ENCODE assay signal across 8 cellular contexts in the genomic region with DNA sequence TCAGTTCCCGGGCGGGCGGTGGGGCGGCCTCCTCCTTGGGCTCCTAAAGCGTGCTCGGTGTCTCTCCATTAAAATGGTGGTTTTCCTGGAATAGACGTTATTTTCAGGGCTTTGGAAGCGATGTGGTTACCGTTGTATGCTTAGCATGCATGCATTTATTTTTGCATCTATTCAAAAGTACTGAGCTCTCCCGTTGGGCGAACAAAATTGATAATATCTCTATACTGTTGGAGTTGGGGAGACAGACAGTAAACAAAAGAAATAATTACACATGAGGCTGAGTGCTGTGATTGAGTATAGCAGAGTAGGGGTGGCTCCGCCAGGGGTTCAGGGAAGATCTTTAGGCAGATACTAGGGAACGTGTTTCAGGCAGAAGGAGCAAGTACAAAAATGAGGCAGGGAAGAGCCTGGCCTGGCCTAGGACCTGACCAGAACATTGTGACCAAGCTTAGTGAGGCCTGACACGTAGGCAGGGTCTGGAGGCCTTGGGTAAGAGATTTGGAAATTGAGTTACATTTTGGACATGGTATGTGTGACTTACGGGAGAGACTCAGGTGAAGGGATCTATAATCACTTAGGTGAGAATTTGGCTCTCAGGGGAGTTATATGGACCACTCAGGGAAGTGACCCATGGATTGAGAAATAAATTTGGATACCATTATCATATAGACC. TPM values are rescaled to one million over a fixed set of nuclear protein-coding genes. Genes with fewer than 3 reads are reported as not detected.
DNase-seq lines count a peak whose midpoint lies in the region; ATAC-seq, FAIRE-seq and TF ChIP-seq lines count a peak whose summit lies in the region.

No MANE protein-coding gene starts in this region.

- TF ChIP-seq RAD21 in HCT116 (IDR thresholded peaks at IDR 0.05; ENCODE audit: low read depth) (no peak), HepG2 (CRISPR knock-in tag; IDR thresholded peaks at IDR 0.05) (no peak)

- H3K4me1 ChIP-seq in BLaER1 treated with 17β-estradiol and CSF1 and Interleukin-3, amounts not matched to agents 10 nM and 100 nM, result peaks cover 33 to 46% (median 40%) of the 10 kb centered on the region in 10 experiments
- H3K4me1 ChIP-seq in HCT116 (ENCODE audit: control insufficient read depth in 1 of 2, insufficient read depth in 2 of 2, low read length in 2 of 2) (peaks cover 4 to 45% of the 10 kb centered on the region in 2 experiments; a peak in 3 of 4 replicates), HepG2 (ENCODE audit: insufficient read depth, low read length) (peaks cover 32% of the 10 kb centered on the region)

- H3K36me3 ChIP-seq in BLaER1 treated with 17β-estradiol and CSF1 and Interleukin-3, amounts not matched to agents 10 nM and 100 nM, result peaks cover 0 to 35% (median 24%) of the 10 kb centered on the region in 11 experiments; a peak in 17 of 22 replicates
- H3K36me3 ChIP-seq in HCT116 (ENCODE audit: control insufficient read depth in 1 of 2, insufficient read depth in 2 of 2, low read length in 2 of 2), result no peaks in the 10 kb centered on the region
- H3K36me3 ChIP-seq in HepG2 (replicated peaks in 1 of 2; ENCODE audit: control insufficient read depth in 1 of 2, insufficient read depth in 2 of 2, low read length in 2 of 2), result peaks cover 0 to 4% of the 10 kb centered on the region in 2 experiments; a peak in 1 of 5 replicates

- TF ChIP-seq POLR2A in HCT116 (IDR thresholded peaks at IDR 0.05; ENCODE audit: borderline replicate concordance, extremely low read depth, insufficient read depth, insufficient read length), result peak; percentile 67
- peak; percentile 25 to 73 for TF ChIP-seq POLR2A in HepG2 (IDR thresholded peaks at IDR 0.05; ENCODE audit: insufficient read depth in 1 of 2, low read depth in 2 of 2, low read length in 2 of 2)

- H3K9ac ChIP-seq in BLaER1 treated with 17β-estradiol and CSF1 and Interleukin-3, amounts not matched to agents 10 nM and 100 nM, result peak overlapping the region in 10 of 11 experiments; percentile 81 to 89 (median 86); a peak in 20 of 22 replicates
- H3K9ac ChIP-seq in HCT116 (ENCODE audit: low read length) (peak overlapping the region; percentile 97), HepG2 (ENCODE audit: insufficient read depth, low read depth, low read length) (peak overlapping the region; percentile 91)

- CTCF ChIA-PET in HCT116 (lab: Charles Lee), result interaction anchor here (1.0 to 1.5 kb wide), 2 partner anchors 173 to 344 kb away, joined by 5 read pairs; no protein-coding TSS in a partner anchor
- CTCF ChIA-PET in activated CD8-positive, alpha-beta T cell treated with anti-CD3 and anti-CD28 coated beads for 36 hours (lab: Charles Lee), result interaction anchor here (1.0 to 4.9 kb wide), 7 partner anchors 8 to 344 kb away, joined by 3 to 17 read pairs (median 5); partner anchors contain the start of gene ITPRIPL1
- CTCF ChIA-PET in HepG2 (lab: Yijun Ruan, JAX; ENCODE audit: low intra/inter-chr PET ratio, low total read pairs), result no interaction called here

- peak overlapping the region; percentile 89 to 98 (median 95) for H3K4me2 ChIP-seq in BLaER1 treated with 17β-estradiol and CSF1 and Interleukin-3, amounts not matched to agents 10 nM and 100 nM
- H3K4me2 ChIP-seq in HCT116 (ENCODE audit: low read length) (peak overlapping the region; percentile 99), HepG2 (ENCODE audit: low read depth, low read length) (peak overlapping the region; percentile 98)

- peaks cover 41% of the 10 kb centered on the region for H3K4me1 Mint-ChIP-seq in activated CD8-positive, alpha-beta T cell treated with anti-CD3 and anti-CD28 coated beads for 36 hours (ENCODE audit: low read depth)

- RAD21 ChIA-PET in HCT116 (lab: Charles Lee; ENCODE audit: low non-redundant PET in 1 of 2, low total read pairs in 2 of 2, uncharacterized antibody in 2 of 2, unreplicated experiment in 2 of 2), result no interaction called here

- TF ChIP-seq CTCF in HCT116 (IDR thresholded peaks at IDR 0.05 in 2 of 3, conservative IDR thresholded peaks at IDR 0.05 in 1 of 3; ENCODE audit: borderline replicate concordance in 1 of 3, insufficient read depth in 1 of 3, low read depth in 2 of 3, low read length in 2 of 3) (no peak), HepG2 (CRISPR knock-in tag; IDR thresholded peaks at IDR 0.05) (no peak)
- no peak for TF ChIP-seq CTCF in activated CD8-positive, alpha-beta T cell treated with anti-CD3 and anti-CD28 coated beads for 36 hours (IDR thresholded peaks at IDR 0.05)

- no peak for TF ChIP-seq EP300 in HepG2 (IDR thresholded peaks at IDR 0.05; ENCODE audit: low read depth in 2 of 2, low read length in 2 of 2)
- no peak for TF ChIP-seq EP300 in HepG2 (CRISPR knock-in tag; IDR thresholded peaks at IDR 0.05; ENCODE audit: borderline replicate concordance)

- 4% methylated on average over 15 of the region's 15 CpGs for WGBS in HepG2 (ENCODE audit: low lambda C conversion rate)

- in situ Hi-C loops in HepG2 (cut with HindIII; ENCODE audit: extremely low pct_ligation_motif_present, low pct_unique_long_range_greater_than_20kb), result no loop called here

- H3K79me2 ChIP-seq in HCT116 (ENCODE audit: insufficient read depth, low read length) (peaks cover 61% of the 10 kb centered on the region), HepG2 (ENCODE audit: insufficient read depth, low read length) (peaks cover 40% of the 10 kb centered on the region)

- DNase-seq in HCT116 (ENCODE audit: low read depth, low spot score) (no peak), HepG2 (ENCODE audit: low spot score) (no peak), EL (no peak), foreskin melanocyte (no peak), NCI-H1694 (lab: John Stamatoyannopoulos, UW) (no peak)
- no peak for DNase-seq in activated CD8-positive, alpha-beta T cell treated with anti-CD3 and anti-CD28 coated beads for 36 hours

- ATAC-seq in HCT116 (no peak), HepG2 (peak; percentile 28), HG03439 (IDR thresholded peaks at IDR 0.05; ENCODE audit: unreplicated experiment) (no peak)
- no peak for ATAC-seq in activated CD8-positive, alpha-beta T cell treated with anti-CD3 and anti-CD28 coated beads for 36 hours

- H2AFZ ChIP-seq in HCT116 (ENCODE audit: low read depth, low read length, poor library complexity, severe bottlenecking) (no peak overlapping the region), HepG2 (ENCODE audit: low read length) (peak overlapping the region; percentile 42)

- H3K4me3 Mint-ChIP-seq in activated CD8-positive, alpha-beta T cell treated with anti-CD3 and anti-CD28 coated beads for 36 hours, result peak overlapping the region; percentile 97

- H3K27me3 Mint-ChIP-seq in activated CD8-positive, alpha-beta T cell treated with anti-CD3 and anti-CD28 coated beads for 36 hours, result no peaks in the 10 kb centered on the region

- peak overlapping the region in 10 of 11 experiments; percentile 56 to 92 (median 88); a peak in 20 of 22 replicates for H3K27ac ChIP-seq in BLaER1 treated with 17β-estradiol and CSF1 and Interleukin-3, amounts not matched to agents 10 nM and 100 nM
- peak overlapping the region; percentile 69 for H3K27ac ChIP-seq in HCT116 (ENCODE audit: low read depth, low read length)
- H3K27ac ChIP-seq in HepG2 (ENCODE audit: extremely low read length, insufficient read depth, low read length), result peak overlapping the region; percentile 84

- no peaks in the 10 kb centered on the region for H3K9me3 ChIP-seq in BLaER1 treated with 17β-estradiol and CSF1 and Interleukin-3, amounts not matched to agents 10 nM and 100 nM (replicated peaks in 1 of 11)
- H3K9me3 ChIP-seq in HCT116 (ENCODE audit: control insufficient read depth in 1 of 2, insufficient read depth in 1 of 2, low read depth in 1 of 2, low read length in 2 of 2) (no peaks in the 10 kb centered on the region), HepG2 (ENCODE audit: low read length) (no peaks in the 10 kb centered on the region)

- BruUV-seq in HCT116 (replicated peaks; lab: Mats Ljungman, UMichigan), result TSS peak; percentile 74
- BruUV-seq in HepG2 (replicated peaks; lab: Mats Ljungman, UMichigan), result TSS peak; percentile 80

- no peaks in the 10 kb centered on the region for H3K9me3 Mint-ChIP-seq in activated CD8-positive, alpha-beta T cell treated with anti-CD3 and anti-CD28 coated beads for 36 hours

- peak overlapping the region; percentile 85 for H3K27ac Mint-ChIP-seq in activated CD8-positive, alpha-beta T cell treated with anti-CD3 and anti-CD28 coated beads for 36 hours

- H3K9me2 ChIP-seq in HCT116 (ENCODE audit: insufficient read depth), result no peaks in the 10 kb centered on the region

- peaks cover 33% of the 10 kb centered on the region for H3K36me3 Mint-ChIP-seq in activated CD8-positive, alpha-beta T cell treated with anti-CD3 and anti-CD28 coated beads for 36 hours (ENCODE audit: low read depth)

- FAIRE-seq in HepG2 (lab: Jason Lieb, UNC), result no peak

- POLR2A ChIA-PET in HCT116 (lab: Charles Lee) (interaction anchor here (1.0 to 1.8 kb wide), 3 partner anchors 10 to 15 kb away, joined by 3 to 13 read pairs (median 8); partner anchors contain the start of gene ITPRIPL1), HepG2 (lab: Yijun Ruan, JAX) (interaction anchor here (0.6 to 3.8 kb wide), 11 partner anchors 11 to 127 kb away, joined by 3 to 43 read pairs (median 12); partner anchors contain the start of genes CIAO1, ITPRIPL1, SNRNP200 and STARD7)
- POLR2A ChIA-PET in activated CD8-positive, alpha-beta T cell treated with anti-CD3 and anti-CD28 coated beads for 36 hours (lab: Charles Lee), result interaction anchor here (0.6 to 6.4 kb wide), 12 partner anchors 9 to 196 kb away, joined by 3 to 112 read pairs (median 4); partner anchors contain the start of genes ITPRIPL1 and SNRNP200

- no peaks in the 10 kb centered on the region for H3K27me3 ChIP-seq in BLaER1 treated with 17β-estradiol and CSF1 and Interleukin-3, amounts not matched to agents 10 nM and 100 nM
- no peaks in the 10 kb centered on the region for H3K27me3 ChIP-seq in HCT116 (ENCODE audit: insufficient read depth, low read length)
- no peaks in the 10 kb centered on the region; a peak in 1 of 5 replicates for H3K27me3 ChIP-seq in HepG2 (ENCODE audit: control insufficient read depth in 1 of 2, insufficient read depth in 2 of 2, low read length in 2 of 2)

- H4K20me1 ChIP-seq in BLaER1 treated with 17β-estradiol and CSF1 and Interleukin-3, amounts not matched to agents 10 nM and 100 nM, result peaks cover 0 to 32% (median 16%) of the 10 kb centered on the region in 11 experiments; a peak in 13 of 22 replicates
- H4K20me1 ChIP-seq in HCT116 (ENCODE audit: insufficient read depth), result no peaks in the 10 kb centered on the region
- H4K20me1 ChIP-seq in HepG2 (ENCODE audit: insufficient read depth, low read length), result no peaks in the 10 kb centered on the region

- peak overlapping the region; percentile 60 to 77 (median 66) for H3K4me3 ChIP-seq in BLaER1 treated with 17β-estradiol and CSF1 and Interleukin-3, amounts not matched to agents 10 nM and 100 nM
- H3K4me3 ChIP-seq in HCT116 (replicated peaks in 1 of 2; ENCODE audit: low read depth in 1 of 2, low read length in 2 of 2) (peak overlapping the region; percentile 90 to 96), HepG2 (replicated peaks in 1 of 3; ENCODE audit: insufficient read depth in 1 of 3, low read depth in 2 of 3, low read length in 3 of 3) (peak overlapping the region; percentile 74 to 85 (median 81))

- intact Hi-C loops in HCT116 (cut with micrococcal nuclease), result loop anchor here (5.0 kb wide), 1 partner anchor 171 kb away; the partner anchor contains the start of gene NEURL3
- intact Hi-C loops in activated CD8-positive, alpha-beta T cell treated with anti-CD3 and anti-CD28 coated beads for 36 hours (cut with micrococcal nuclease), result no loop called here
- intact Hi-C loops in HepG2 (cut with micrococcal nuclease; ENCODE audit: unreplicated experiment), result loop anchor here (2.0 kb wide), 1 partner anchor 31 kb away; the partner anchor contains the start of gene SNRNP200

RNA-seq across cellular contexts. Expression of gene NCAPH, which starts 0.7 kb away (rescaled TPM):
- 64.1 TPM for total RNA-seq in HCT116 (2021; ENCODE audit: unreplicated experiment)
- polyA plus RNA-seq in HCT116 (2012), result 40.9 and 53.9 TPM in 2 replicates
- 10 to 100 TPM; 70.9 TPM for total RNA-seq in activated CD8-positive, alpha-beta T cell treated with anti-CD3 and anti-CD28 coated beads for 36 hours
- total RNA-seq in HepG2 (2016; rRNA removed; fragmentation: Illumina TruSeq; extraction: Trizol), result 48.8 and 66.9 TPM in 2 replicates
- 17.2 and 17.9 TPM in 2 replicates for total RNA-seq in HepG2 (2016; cell fraction: cytosol; rRNA removed; fragmentation: Illumina TruSeq; extraction: Trizol; ENCODE audit: low read depth)
- 51.2 and 65.6 TPM in 2 replicates for total RNA-seq in HepG2 (2016; cell fraction: insoluble cytoplasmic fraction; rRNA removed; fragmentation: Illumina TruSeq; extraction: Trizol)
- 23.8 and 28.9 TPM in 2 replicates for total RNA-seq in HepG2 (2016; cell fraction: membrane; rRNA removed; fragmentation: Illumina TruSeq; extraction: Trizol)
- 27.0 and 29.9 TPM in 2 replicates for total RNA-seq in HepG2 (2016; cell fraction: nucleus; rRNA removed; fragmentation: Illumina TruSeq; extraction: Trizol)
- polyA plus RNA-seq in HepG2 (2011; rRNA removed), result 13.5 and 22.8 TPM in 2 replicates
- 15.0 and 23.3 TPM in 2 replicates for polyA plus RNA-seq in HepG2 (2011; cell fraction: cytosol; rRNA removed)
- 9.2 and 13.0 TPM in 2 replicates for polyA plus RNA-seq in HepG2 (2011; cell fraction: nucleus; rRNA removed)
- 7.8 and 19.4 TPM in 2 replicates for polyA plus RNA-seq in HepG2 (2012)
- polyA plus RNA-seq in HepG2 (2016; cell fraction: cytosol; fragmentation: Illumina TruSeq; extraction: Trizol; ENCODE audit: low read depth), result 3.3 and 5.6 TPM in 2 replicates
- polyA plus RNA-seq in HepG2 (2016; cell fraction: insoluble cytoplasmic fraction; fragmentation: Illumina TruSeq; extraction: Trizol; ENCODE audit: low read depth), result 62.0 and 66.5 TPM in 2 replicates
- polyA plus RNA-seq in HepG2 (2016; cell fraction: membrane; fragmentation: Illumina TruSeq; extraction: Trizol; ENCODE audit: low read depth), result 9.1 and 10.8 TPM in 2 replicates
- 35.6 and 38.5 TPM in 2 replicates for polyA plus RNA-seq in HepG2 (2016; cell fraction: nucleus; fragmentation: Illumina TruSeq; extraction: Trizol; ENCODE audit: insufficient read depth, low read depth)
- polyA minus RNA-seq in HepG2 (2011; rRNA and poly(A)+ RNA removed; ENCODE audit: low replicate concordance), result 29.4 and 107 TPM in 2 replicates
- 12.9 and 17.8 TPM in 2 replicates for polyA minus RNA-seq in HepG2 (2011; cell fraction: cytosol; rRNA and poly(A)+ RNA removed)
- 9.4 and 16.4 TPM in 2 replicates for polyA minus RNA-seq in HepG2 (2011; cell fraction: nucleus; rRNA and poly(A)+ RNA removed)

RNA-seq across cellular contexts. Expression of gene ITPRIPL1, which starts 11.1 kb away (rescaled TPM):
- total RNA-seq in HCT116 (2021; ENCODE audit: unreplicated experiment) (12.4 TPM), HepG2 (2016; rRNA removed; fragmentation: Illumina TruSeq; extraction: Trizol) (8.7 and 11.7 TPM in 2 replicates)
- polyA plus RNA-seq in HCT116 (2012), result 6.4 and 7.3 TPM in 2 replicates
- total RNA-seq in activated CD8-positive, alpha-beta T cell treated with anti-CD3 and anti-CD28 coated beads for 36 hours, result 10 to 100 TPM; 28.2 to 32.6 TPM
- 1.8 TPM in 2 replicates for total RNA-seq in HepG2 (2016; cell fraction: cytosol; rRNA removed; fragmentation: Illumina TruSeq; extraction: Trizol; ENCODE audit: low read depth)
- total RNA-seq in HepG2 (2016; cell fraction: insoluble cytoplasmic fraction; rRNA removed; fragmentation: Illumina TruSeq; extraction: Trizol), result 9.0 and 10.8 TPM in 2 replicates
- 6.8 and 7.2 TPM in 2 replicates for total RNA-seq in HepG2 (2016; cell fraction: membrane; rRNA removed; fragmentation: Illumina TruSeq; extraction: Trizol)
- total RNA-seq in HepG2 (2016; cell fraction: nucleus; rRNA removed; fragmentation: Illumina TruSeq; extraction: Trizol), result 7.6 and 9.0 TPM in 2 replicates
- 4.3 and 6.3 TPM in 2 replicates for polyA plus RNA-seq in HepG2 (2011; rRNA removed)
- 5.1 and 5.4 TPM in 2 replicates for polyA plus RNA-seq in HepG2 (2011; cell fraction: cytosol; rRNA removed)
- polyA plus RNA-seq in HepG2 (2011; cell fraction: nucleus; rRNA removed), result 4.6 and 5.3 TPM in 2 replicates
- 7.4 and 9.8 TPM in 2 replicates for polyA plus RNA-seq in HepG2 (2012)
- polyA plus RNA-seq in HepG2 (2016; cell fraction: cytosol; fragmentation: Illumina TruSeq; extraction: Trizol; ENCODE audit: low read depth), result 1.3 and 2.7 TPM in 2 replicates
- polyA plus RNA-seq in HepG2 (2016; cell fraction: insoluble cytoplasmic fraction; fragmentation: Illumina TruSeq; extraction: Trizol; ENCODE audit: low read depth), result 6.6 and 6.7 TPM in 2 replicates
- polyA plus RNA-seq in HepG2 (2016; cell fraction: membrane; fragmentation: Illumina TruSeq; extraction: Trizol; ENCODE audit: low read depth), result 2.8 and 3.9 TPM in 2 replicates
- 11.2 and 11.5 TPM in 2 replicates for polyA plus RNA-seq in HepG2 (2016; cell fraction: nucleus; fragmentation: Illumina TruSeq; extraction: Trizol; ENCODE audit: insufficient read depth, low read depth)
- polyA minus RNA-seq in HepG2 (2011; rRNA and poly(A)+ RNA removed; ENCODE audit: low replicate concordance), result 0.16 and 9.3 TPM in 2 replicates
- polyA minus RNA-seq in HepG2 (2011; cell fraction: cytosol; rRNA and poly(A)+ RNA removed), result 3.9 and 4.1 TPM in 2 replicates
- polyA minus RNA-seq in HepG2 (2011; cell fraction: nucleus; rRNA and poly(A)+ RNA removed), result 2.7 TPM in 2 replicates

RNA-seq across cellular contexts. Expression of gene SNRNP200, which starts 30.9 kb away (rescaled TPM):
- total RNA-seq in HCT116 (2021; ENCODE audit: unreplicated experiment) (202 TPM), HepG2 (2016; rRNA removed; fragmentation: Illumina TruSeq; extraction: Trizol) (99.0 and 163 TPM in 2 replicates)
- polyA plus RNA-seq in HCT116 (2012), result 225 and 235 TPM in 2 replicates
- total RNA-seq in activated CD8-positive, alpha-beta T cell treated with anti-CD3 and anti-CD28 coated beads for 36 hours, result 100 to 1,000 TPM; 175 to 178 TPM
- 47.2 and 52.9 TPM in 2 replicates for total RNA-seq in HepG2 (2016; cell fraction: cytosol; rRNA removed; fragmentation: Illumina TruSeq; extraction: Trizol; ENCODE audit: low read depth)
- total RNA-seq in HepG2 (2016; cell fraction: insoluble cytoplasmic fraction; rRNA removed; fragmentation: Illumina TruSeq; extraction: Trizol), result 96.1 and 157 TPM in 2 replicates
- 38.5 and 38.9 TPM in 2 replicates for total RNA-seq in HepG2 (2016; cell fraction: membrane; rRNA removed; fragmentation: Illumina TruSeq; extraction: Trizol)
- 100 and 111 TPM in 2 replicates for total RNA-seq in HepG2 (2016; cell fraction: nucleus; rRNA removed; fragmentation: Illumina TruSeq; extraction: Trizol)
- polyA plus RNA-seq in HepG2 (2011; rRNA removed), result 228 and 232 TPM in 2 replicates
- 208 and 241 TPM in 2 replicates for polyA plus RNA-seq in HepG2 (2011; cell fraction: cytosol; rRNA removed)
- 356 and 374 TPM in 2 replicates for polyA plus RNA-seq in HepG2 (2011; cell fraction: nucleus; rRNA removed)
- polyA plus RNA-seq in HepG2 (2012), result 140 and 148 TPM in 2 replicates
- polyA plus RNA-seq in HepG2 (2016; cell fraction: cytosol; fragmentation: Illumina TruSeq; extraction: Trizol; ENCODE audit: low read depth), result 7.3 and 8.8 TPM in 2 replicates
- 181 and 193 TPM in 2 replicates for polyA plus RNA-seq in HepG2 (2016; cell fraction: insoluble cytoplasmic fraction; fragmentation: Illumina TruSeq; extraction: Trizol; ENCODE audit: low read depth)
- polyA plus RNA-seq in HepG2 (2016; cell fraction: membrane; fragmentation: Illumina TruSeq; extraction: Trizol; ENCODE audit: low read depth), result 14.0 and 16.1 TPM in 2 replicates
- 219 and 234 TPM in 2 replicates for polyA plus RNA-seq in HepG2 (2016; cell fraction: nucleus; fragmentation: Illumina TruSeq; extraction: Trizol; ENCODE audit: insufficient read depth, low read depth)
- polyA minus RNA-seq in HepG2 (2011; rRNA and poly(A)+ RNA removed; ENCODE audit: low replicate concordance), result 554 and 704 TPM in 2 replicates
- polyA minus RNA-seq in HepG2 (2011; cell fraction: cytosol; rRNA and poly(A)+ RNA removed), result 179 and 186 TPM in 2 replicates
- 151 and 182 TPM in 2 replicates for polyA minus RNA-seq in HepG2 (2011; cell fraction: nucleus; rRNA and poly(A)+ RNA removed)
